ENCODE assay signal across 30 cellular contexts in the genomic region with DNA sequence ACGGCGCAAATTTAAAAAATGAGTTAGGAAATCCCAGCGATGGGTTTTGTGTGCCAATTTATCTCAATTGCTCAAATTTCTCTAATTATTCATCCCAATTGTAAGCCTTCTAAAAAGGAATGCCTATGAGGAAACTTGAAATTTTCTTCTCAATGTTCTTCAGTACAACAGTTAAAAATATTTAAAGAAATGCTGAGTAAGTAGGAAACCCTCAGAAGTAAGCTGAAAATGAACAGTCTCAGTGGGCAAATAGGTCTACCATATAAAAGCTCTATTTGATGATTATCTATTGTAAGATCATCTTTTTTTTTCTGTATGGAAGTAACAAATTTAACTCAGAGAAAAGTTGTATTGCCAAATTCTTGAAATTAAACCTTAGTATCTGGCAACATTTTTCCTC.
"Had no signal": no experiment of that assay in that cellular context is flagged by ENCODE, and none has a peak within 500 bp of the region (broad histone marks: within the 10 kb centered on the region; RNA-seq: fewer than 3 reads in every experiment).

No MANE protein-coding gene starts in this region.

- H3K36me3 Mint-ChIP-seq: activated naive CD8-positive, alpha-beta T cell; WTC11 had no signal

- FAIRE-seq: astrocyte, bronchial epithelial cell, frontal cortex had no signal

- H3K9me3 Mint-ChIP-seq: activated CD4-positive, alpha-beta memory T cell treated with anti-CD3 and anti-CD28 coated beads, Interleukin-2, amount 10 ng/mL, durations not matched to agents 7 days and 5 days; activated CD4-positive, alpha-beta T cell treated with anti-CD3 and anti-CD28 coated beads, Interleukin-2, amount 10 ng/mL, durations not matched to agents 7 days and 5 days; activated T-cell treated with anti-CD3 and anti-CD28 coated beads, Interleukin-2, amount 50 U/mL, for 24 hours; activated T-helper 17 cell treated with anti-CD3 and anti-CD28 coated beads, Interleukin-2, amount 50 U/mL, for 72 hours; central memory CD8-positive, alpha-beta T cell; dendritic cell treated with granulocyte-macrophage colony-stimulating factor and Interleukin-4, amounts not matched to agents 40 ng/mL and 50 ng/mL, for 4 days; endodermal cell; WTC11 had no signal

- H3K27me3 Mint-ChIP-seq: activated naive CD8-positive, alpha-beta T cell; activated T-helper 17 cell treated with anti-CD3 and anti-CD28 coated beads, Interleukin-2, amount 50 U/mL, for 72 hours; central memory CD8-positive, alpha-beta T cell; dendritic cell treated with granulocyte-macrophage colony-stimulating factor and Interleukin-4, amounts not matched to agents 40 ng/mL and 50 ng/mL, for 4 days had no signal

- DNase-seq: activated CD4-positive, alpha-beta memory T cell treated with anti-CD3 and anti-CD28 coated beads, Interleukin-2, amount 10 ng/mL, durations not matched to agents 7 days and 5 days; activated CD4-positive, alpha-beta T cell treated with anti-CD3 and anti-CD28 coated beads for 1 hour; activated CD4-positive, alpha-beta T cell treated with anti-CD3 and anti-CD28 coated beads for 4 hours; activated CD4-positive, alpha-beta T cell treated with anti-CD3 and anti-CD28 coated beads, Interleukin-2, amount 10 ng/mL, durations not matched to agents 7 days and 5 days; activated CD4-positive, alpha-beta T cell treated with anti-CD3 and anti-CD28 coated beads, Interleukin-2, amount 50 U/mL, for 4 hours; activated effector memory CD4-positive, alpha-beta T cell treated with Interleukin-2 at 50 U/mL for 16 hours; activated gamma-delta T cell treated with Interleukin-2 at 50 U/mL for 16 hours; activated naive CD4-positive, alpha-beta T cell treated with anti-CD3 and anti-CD28 coated beads, Interleukin-2, amount 50 U/mL, for 16 hours; activated naive CD4-positive, alpha-beta T cell treated with Interleukin-2 at 50 U/mL for 16 hours; activated T-cell treated with anti-CD3 and anti-CD28 coated beads, Interleukin-2, amount 50 U/mL, for 24 hours; amniotic stem cell; anterior cingulate cortex; brain microvascular endothelial cell; dorsolateral prefrontal cortex; effector memory CD4-positive, alpha-beta T cell; endodermal cell; foreskin fibroblast; head of caudate nucleus; T-helper 2 cell had no signal

- H3K27ac ChIP-seq: brain microvascular endothelial cell, VCaP had no signal

- H3K4me3 ChIP-seq: coronary artery had no signal

- H3K4me3 Mint-ChIP-seq: activated CD4-positive, alpha-beta memory T cell treated with anti-CD3 and anti-CD28 coated beads, Interleukin-2, amount 10 ng/mL, durations not matched to agents 7 days and 5 days; dendritic cell treated with granulocyte-macrophage colony-stimulating factor and Interleukin-4, amounts not matched to agents 40 ng/mL and 50 ng/mL, for 4 days had no signal

- H3K36me3 ChIP-seq: brain microvascular endothelial cell had no signal

- H3K4me1 Mint-ChIP-seq: activated T-helper 17 cell treated with anti-CD3 and anti-CD28 coated beads, Interleukin-2, amount 50 U/mL, for 72 hours had no signal

- H3K27me3 ChIP-seq: brain microvascular endothelial cell, dorsolateral prefrontal cortex had no signal

- ATAC-seq: activated T-helper 17 cell treated with anti-CD3 and anti-CD28 coated beads, Interleukin-2, amount 50 U/mL, for 72 hours; esophagus mucosa; WTC11 had no signal

- H3K27ac Mint-ChIP-seq: activated CD4-positive, alpha-beta memory T cell treated with anti-CD3 and anti-CD28 coated beads, Interleukin-2, amount 10 ng/mL, durations not matched to agents 7 days and 5 days; activated CD4-positive, alpha-beta T cell treated with anti-CD3 and anti-CD28 coated beads, Interleukin-2, amount 10 ng/mL, durations not matched to agents 7 days and 5 days; activated naive CD8-positive, alpha-beta T cell; activated T-cell treated with anti-CD3 and anti-CD28 coated beads, Interleukin-2, amount 50 U/mL, for 24 hours; activated T-helper 17 cell treated with anti-CD3 and anti-CD28 coated beads, Interleukin-2, amount 50 U/mL, for 72 hours; dendritic cell treated with granulocyte-macrophage colony-stimulating factor and Interleukin-4, amounts not matched to agents 40 ng/mL and 50 ng/mL, for 4 days; endodermal cell; WTC11 had no signal
